ENCODE assay signal across 16 cellular contexts in the genomic region with DNA sequence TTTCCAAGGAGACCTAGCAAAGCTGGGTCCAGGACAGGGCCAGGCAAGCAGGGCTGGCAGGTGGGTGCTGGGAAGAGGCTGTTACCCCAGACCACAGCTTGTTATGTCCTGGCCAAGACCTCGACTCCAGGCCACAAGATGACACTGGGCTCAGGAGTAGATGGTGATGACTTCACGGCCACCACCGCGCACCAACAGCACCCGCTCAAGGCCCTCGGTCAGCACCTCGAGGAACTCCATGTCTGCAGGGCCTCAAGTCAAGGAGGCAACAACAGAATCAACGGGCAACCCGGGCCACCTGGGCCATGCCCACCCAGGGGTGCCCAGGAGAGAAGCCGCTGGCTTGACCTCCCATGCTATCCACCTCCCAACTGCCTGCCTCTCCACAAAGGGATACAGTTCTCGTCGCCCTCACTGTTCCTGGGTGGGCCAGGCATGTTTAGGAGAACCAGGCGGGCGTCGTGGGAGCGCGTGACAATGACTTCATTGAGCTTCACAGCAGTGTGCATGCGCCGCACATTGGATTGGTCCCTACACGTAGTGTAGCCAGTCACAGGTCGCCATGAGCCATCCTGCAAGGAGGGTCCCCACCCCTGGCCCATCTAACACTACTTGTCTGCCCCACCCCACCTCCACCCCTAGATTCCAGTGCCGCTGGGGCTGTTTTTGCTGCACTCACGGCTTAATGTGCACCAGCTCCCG. TPM values are rescaled to one million over a fixed set of nuclear protein-coding genes. Genes with fewer than 3 reads are reported as not detected.
DNase-seq lines count a peak whose midpoint lies in the region; ATAC-seq, FAIRE-seq and TF ChIP-seq lines count a peak whose summit lies in the region.
"Had no signal": no experiment of that assay in that cellular context is flagged by ENCODE, and none has a peak within 500 bp of the region (broad histone marks: within the 10 kb centered on the region; RNA-seq: fewer than 3 reads in every experiment).

No MANE protein-coding gene starts in this region.

- DNase-seq in Caco-2 (no peak), coronary artery (ENCODE audit: low spot score) (no peak), psoas muscle (peak in 1 of 2 donors; percentile 21), small intestine (no peak), NCI-H2107 (lab: John Stamatoyannopoulos, UW) (no peak)
- DNase-seq: ACHN; activated CD4-positive, alpha-beta T cell treated with anti-CD3 and anti-CD28 coated beads for 36 hours; activated T-cell treated with anti-CD3 and anti-CD28 coated beads, Interleukin-2, amount 50 U/mL, for 48 hours; mesendoderm; NCI-H2171; T-helper 1 cell had no signal

- no peaks in the 10 kb centered on the region for H3K27me3 Mint-ChIP-seq in Caco-2 (ENCODE audit: insufficient read depth, unreplicated experiment)
- H3K27me3 Mint-ChIP-seq: activated CD4-positive, alpha-beta T cell treated with anti-CD3 and anti-CD28 coated beads for 36 hours; type B pancreatic cell had no signal

- 81 to 88% (median 82%) methylated on average over 23 to 24 of the region's 24 CpGs for WGBS in psoas muscle, 3 donors
- WGBS in small intestine, 3 donors = 90 to 92% (median 92%) methylated on average over 24 of the region's 24 CpGs

- H3K4me1 Mint-ChIP-seq in Caco-2 (ENCODE audit: low read depth, unreplicated experiment) = peaks cover 6% of the 10 kb centered on the region

- peaks cover 6% of the 10 kb centered on the region; the same call in 1 of the 2 replicates for H3K4me1 ChIP-seq in Caco-2
- peaks cover 9% of the 10 kb centered on the region for H3K4me1 ChIP-seq in psoas muscle
- H3K4me1 ChIP-seq in small intestine (ENCODE audit: control insufficient read depth in 2 of 2, insufficient read depth in 1 of 2, low read depth in 1 of 2, low read length in 1 of 2) = no peaks in the 10 kb centered on the region

- TF ChIP-seq CTCF in Caco-2 (IDR thresholded peaks at IDR 0.05; ENCODE audit: insufficient read depth in 1 of 2, low read depth in 1 of 2, low read length in 1 of 2, severe bottlenecking in 1 of 2, unreplicated experiment in 1 of 2) = no peak
- TF ChIP-seq CTCF in coronary artery (IDR thresholded peaks at IDR 0.05) = no peak
- no peak for TF ChIP-seq CTCF in psoas muscle (IDR thresholded peaks at IDR 0.05)

- H3K36me3 Mint-ChIP-seq in Caco-2 (ENCODE audit: insufficient read depth, unreplicated experiment) = peaks cover 92% of the 10 kb centered on the region
- H3K36me3 Mint-ChIP-seq: type B pancreatic cell had no signal

- CTCF ChIA-PET in Caco-2 (lab: Charles Lee) = no interaction called here

- H3K4me3 ChIP-seq in Caco-2 (ENCODE audit: low read depth, low read length) (no peak overlapping the region), coronary artery (no peak overlapping the region), psoas muscle (no peak overlapping the region), small intestine (ENCODE audit: low read depth in 1 of 2, low read length in 2 of 2) (no peak overlapping the region)

- no peaks in the 10 kb centered on the region for H3K9me3 Mint-ChIP-seq in Caco-2 (ENCODE audit: unreplicated experiment)
- H3K9me3 Mint-ChIP-seq: type B pancreatic cell had no signal

- POLR2A ChIA-PET in Caco-2 (lab: Charles Lee) = no interaction called here

- intact Hi-C loops in Caco-2 (cut with micrococcal nuclease; ENCODE audit: unreplicated experiment) = no loop called here
- intact Hi-C loops in psoas muscle (cut with DNase I) = no loop called here

- H3K27ac Mint-ChIP-seq in Caco-2 (ENCODE audit: unreplicated experiment) = no peak overlapping the region
- H3K27ac Mint-ChIP-seq: activated CD4-positive, alpha-beta T cell treated with anti-CD3 and anti-CD28 coated beads for 36 hours; type B pancreatic cell had no signal

- H3K9me3 ChIP-seq in Caco-2 (no peaks in the 10 kb centered on the region), psoas muscle (no peaks in the 10 kb centered on the region), small intestine (ENCODE audit: control insufficient read depth, low read depth) (no peaks in the 10 kb centered on the region)

- TSS peak; percentile 17 for BruUV-seq in Caco-2 (replicated peaks; lab: Mats Ljungman, UMichigan)

- H3K36me3 ChIP-seq in Caco-2 (ENCODE audit: control insufficient read depth, insufficient read depth, low read length) = peaks cover 6% of the 10 kb centered on the region
- H3K36me3 ChIP-seq in psoas muscle (ENCODE audit: insufficient read depth in 1 of 2, low read depth in 1 of 2) = peaks cover 9 to 98% of the 10 kb centered on the region in 2 donors
- H3K36me3 ChIP-seq in small intestine (ENCODE audit: control insufficient read depth in 2 of 2, insufficient read depth in 2 of 2, low read length in 2 of 2) = peaks cover 0 to 2% of the 10 kb centered on the region in 2 donors

- H3K27me3 ChIP-seq in Caco-2 (replicated peaks; ENCODE audit: control insufficient read depth, insufficient read depth, low read length) (no peaks in the 10 kb centered on the region), psoas muscle (ENCODE audit: insufficient read depth in 3 of 3, low read length in 2 of 3) (no peaks in the 10 kb centered on the region), small intestine (ENCODE audit: control insufficient read depth in 2 of 2, insufficient read depth in 2 of 2, low read length in 2 of 2) (no peaks in the 10 kb centered on the region)

- H3K4me3 Mint-ChIP-seq in Caco-2 (ENCODE audit: unreplicated experiment) = no peak overlapping the region
- H3K4me3 Mint-ChIP-seq: activated CD4-positive, alpha-beta T cell treated with anti-CD3 and anti-CD28 coated beads for 36 hours; type B pancreatic cell had no signal

- ATAC-seq in psoas muscle (no peak), HG03520 (IDR thresholded peaks at IDR 0.05; ENCODE audit: unreplicated experiment) (no peak)
- ATAC-seq: activated CD4-positive, alpha-beta T cell treated with anti-CD3 and anti-CD28 coated beads for 36 hours had no signal

- peak overlapping the region; percentile 44 to 89 for H3K27ac ChIP-seq in coronary artery
- H3K27ac ChIP-seq in psoas muscle = peak overlapping the region; percentile 38
- H3K27ac ChIP-seq in small intestine (ENCODE audit: low read depth in 1 of 2, low read length in 1 of 2) = peak overlapping the region in 1 of 2 donors; percentile 53

- FAIRE-seq in small intestine (lab: Jason Lieb, UNC) = no peak
- FAIRE-seq: D721Med had no signal

RNA-seq across cellular contexts. Expression of a gene that starts 0.9 kb away (rescaled TPM):
- total RNA-seq in Caco-2 (2022) (26.3 and 33.3 TPM in 2 replicates), psoas muscle (10 to 100 TPM in 2 of 4 donors, 1 to 10 TPM in 2; 5.9 to 15.1 (median 10.2) TPM)
- polyA plus RNA-seq in psoas muscle (1 to 10 TPM; 4.1 to 8.6 (median 4.7) TPM), small intestine (1 to 10 TPM in 2 of 3 donors, under 1 TPM in 1; 0.54 to 4.4 (median 1.3) TPM)

RNA-seq across cellular contexts. Expression of a gene that starts 8.2 kb away (rescaled TPM):
- 26.9 and 31.6 TPM in 2 replicates for total RNA-seq in Caco-2 (2022)
- total RNA-seq in psoas muscle = 10 to 100 TPM; 27.6 to 34.7 (median 31.6) TPM
- polyA plus RNA-seq in psoas muscle = 10 to 100 TPM; 55.0 to 98.6 (median 67.3) TPM
- polyA plus RNA-seq in small intestine = 100 to 1,000 TPM; 197 to 354 (median 245) TPM

RNA-seq across cellular contexts. Expression of a gene that starts 13.2 kb away (rescaled TPM):
- 0.66 and 2.3 TPM in 2 replicates for total RNA-seq in Caco-2 (2022)
- total RNA-seq in psoas muscle = 1 to 10 TPM in 1 of 4 donors, under 1 TPM in 3; 0.27 to 1.1 (median 0.79) TPM
- polyA plus RNA-seq in psoas muscle = 1 to 10 TPM; 1.1 TPM
- 1 to 10 TPM; 1.4 to 6.7 (median 5.4) TPM for polyA plus RNA-seq in small intestine

RNA-seq across cellular contexts. Expression of a gene that starts 23.6 kb away (rescaled TPM):
- total RNA-seq in Caco-2 (2022) (97.0 and 107 TPM in 2 replicates), psoas muscle (10 to 100 TPM; 24.1 to 89.5 (median 34.9) TPM)
- polyA plus RNA-seq in psoas muscle (10 to 100 TPM; 18.3 to 34.8 (median 26.0) TPM), small intestine (10 to 100 TPM in 1 of 3 donors, 1 to 10 TPM in 2; 1.1 to 10.0 (median 4.1) TPM)

RNA-seq across cellular contexts. Expression of a gene that starts 35.5 kb away (rescaled TPM):
- not detected in 2 replicates for total RNA-seq in Caco-2 (2022)
- total RNA-seq in psoas muscle = under 1 TPM in 3 of 4 donors, not detected in 1; 0.10 to 0.22 (median 0.17) TPM
- under 1 TPM in 2 of 3 donors, not detected in 1; 0.12 to 0.45 TPM for polyA plus RNA-seq in psoas muscle
- under 1 TPM in 2 of 3 donors, not detected in 1; 0.06 to 0.27 TPM for polyA plus RNA-seq in small intestine
- total RNA-seq: OCI-LY7, posterior vena cava had no signal
